8 cellular contexts compared by ENCODE assay signal in genomic region chr14:60248697-60249314, GRCh38. TPM values are rescaled to one million over a fixed set of nuclear protein-coding genes. Genes with fewer than 3 reads are reported as not detected.
DNase-seq lines count a peak whose midpoint lies in the region; ATAC-seq and TF ChIP-seq lines count a peak whose summit lies in the region.

TSS of gene PPM1A (plus strand) at chr14:60249221. CDS start at chr14:60282704, 33,483 bp downstream.

- peak within 1 kb of the TSS; percentile 99 for H3K27ac ChIP-seq in neural cell (ENCODE audit: low read length)

- TF ChIP-seq EP300 in neural cell (conservative IDR thresholded peaks at IDR 0.05; ENCODE audit: poor library complexity, severe bottlenecking), result peak; percentile 77

- H3K27ac Mint-ChIP-seq in stimulated activated naive CD8-positive, alpha-beta T cell treated with anti-CD3 and anti-CD28 coated beads, Interleukin-15, amount 100 ng/mL, for 72 hours, result peak within 1 kb of the TSS; percentile 99 to 100

- ATAC-seq in stimulated activated naive CD8-positive, alpha-beta T cell treated with anti-CD3 and anti-CD28 coated beads, Interleukin-15, amount 100 ng/mL, for 72 hours, result peak; percentile 82

- TF ChIP-seq CTCF in fibroblast of villous mesenchyme (IDR thresholded peaks at IDR 0.05; ENCODE audit: insufficient read depth, low read depth, low read length), result no peak
- no peak for TF ChIP-seq CTCF in neural cell (IDR thresholded peaks at IDR 0.05; ENCODE audit: poor library complexity, severe bottlenecking)

- peaks cover 54% of the 10 kb centered on the region for H3K4me1 Mint-ChIP-seq in stimulated activated naive CD8-positive, alpha-beta T cell treated with anti-CD3 and anti-CD28 coated beads, Interleukin-15, amount 100 ng/mL, for 72 hours

- H3F3A ChIP-seq in neural cell (ENCODE audit: insufficient read depth, low read length, poor library complexity, severe bottlenecking), result peaks cover 7% of the 10 kb centered on the region

- H3K9ac ChIP-seq in ES-I3 (ENCODE audit: low read depth, low read length) (peak within 1 kb of the TSS; percentile 97), neural cell (ENCODE audit: low read length) (peak within 1 kb of the TSS; percentile 99)

- H3K9me3 Mint-ChIP-seq in stimulated activated naive CD8-positive, alpha-beta T cell treated with anti-CD3 and anti-CD28 coated beads, Interleukin-15, amount 100 ng/mL, for 72 hours, result no peaks in the 10 kb centered on the region

- H3K27me3 Mint-ChIP-seq in stimulated activated naive CD8-positive, alpha-beta T cell treated with anti-CD3 and anti-CD28 coated beads, Interleukin-15, amount 100 ng/mL, for 72 hours, result no peaks in the 10 kb centered on the region

- no peaks in the 10 kb centered on the region for H4K20me1 ChIP-seq in neural cell (ENCODE audit: insufficient read depth)

- peak; percentile 19 for TF ChIP-seq RAD21 in neural cell (conservative IDR thresholded peaks at IDR 0.05)

- in situ Hi-C loops in HAP-1 (cut with MboI; ENCODE audit: low sequenced_read_pairs), result no loop called here

- peak within 1 kb of the TSS; percentile 91 for H3K4me2 ChIP-seq in neural cell (ENCODE audit: low read length)

- peak within 1 kb of the TSS; percentile 92 to 97 for H3K4me3 Mint-ChIP-seq in stimulated activated naive CD8-positive, alpha-beta T cell treated with anti-CD3 and anti-CD28 coated beads, Interleukin-15, amount 100 ng/mL, for 72 hours

- H3K9me3 ChIP-seq in ES-I3 (ENCODE audit: control insufficient read depth, insufficient read depth, low read length) (no peaks in the 10 kb centered on the region), HAP-1 (no peaks in the 10 kb centered on the region), MG63 (no peaks in the 10 kb centered on the region), neural cell (ENCODE audit: low read length) (no peaks in the 10 kb centered on the region)

- DNase-seq in HAP-1 (ENCODE audit: low spot score in 2 of 2), result peak; percentile 92 to 96
- peak; percentile 90 for DNase-seq in MG63
- DNase-seq in SIG-M5 (lab: John Stamatoyannopoulos, UW), result peak; percentile 61
- DNase-seq in activated gamma-delta T cell (lab: John Stamatoyannopoulos, UW), result peak; percentile 95
- DNase-seq in fibroblast of villous mesenchyme (ENCODE audit: low read depth), result peak; percentile 96
- peak; percentile 92 to 94 for DNase-seq in stimulated activated naive CD8-positive, alpha-beta T cell treated with anti-CD3 and anti-CD28 coated beads, Interleukin-15, amount 100 ng/mL, for 72 hours

- peak within 1 kb of the TSS; percentile 76 for H2AFZ ChIP-seq in neural cell (ENCODE audit: low read depth, low read length)

- no peaks in the 10 kb centered on the region for H3K27me3 ChIP-seq in HAP-1 (ENCODE audit: low read depth)
- no peaks in the 10 kb centered on the region for H3K27me3 ChIP-seq in MG63
- no peaks in the 10 kb centered on the region for H3K27me3 ChIP-seq in neural cell (ENCODE audit: insufficient read depth, low read depth, low read length)

- peaks cover 39% of the 10 kb centered on the region for H3K79me2 ChIP-seq in neural cell (replicated peaks; ENCODE audit: insufficient read depth, low read length)

- H3K4me3 ChIP-seq in HAP-1, result peak within 1 kb of the TSS; percentile 51
- peak within 1 kb of the TSS; percentile 63 for H3K4me3 ChIP-seq in MG63
- H3K4me3 ChIP-seq in fibroblast of villous mesenchyme (ENCODE audit: low read depth, low read length), result peak within 1 kb of the TSS; percentile 81
- H3K4me3 ChIP-seq in neural cell (ENCODE audit: low read length), result peak within 1 kb of the TSS; percentile 83

- H3K36me3 ChIP-seq in ES-I3 (ENCODE audit: insufficient read depth, low read length), result no peaks in the 10 kb centered on the region
- no peaks in the 10 kb centered on the region for H3K36me3 ChIP-seq in HAP-1 (replicated peaks)
- no peaks in the 10 kb centered on the region for H3K36me3 ChIP-seq in MG63
- H3K36me3 ChIP-seq in neural cell (ENCODE audit: insufficient read depth, low read length), result no peaks in the 10 kb centered on the region

- H3K9me2 ChIP-seq in neural cell (ENCODE audit: insufficient read depth, low read length), result no peaks in the 10 kb centered on the region

- peaks cover 18% of the 10 kb centered on the region; the same call in 1 of the 2 replicates for H3K4me1 ChIP-seq in ES-I3 (ENCODE audit: insufficient read depth, low read length)
- H3K4me1 ChIP-seq in HAP-1, result peaks cover 39% of the 10 kb centered on the region

TF ChIP-seq in neural cell, 6 proteins besides CTCF, POLR2A, EP300 and RAD21:
- peak; percentile 75 for TF ChIP-seq REST (IDR thresholded peaks at IDR 0.05; ENCODE audit: borderline replicate concordance)
- no peak for TF ChIP-seq MXI1 (conservative IDR thresholded peaks at IDR 0.05; ENCODE audit: poor library complexity, severe bottlenecking)
- no peak for TF ChIP-seq EZH2 (IDR thresholded peaks at IDR 0.05; ENCODE audit: borderline replicate concordance, insufficient read depth, low read length, poor library complexity, severe bottlenecking)
- peak; percentile 98 for TF ChIP-seq POLR2AphosphoS5 (IDR thresholded peaks at IDR 0.05)
- peak; percentile 21 for TF ChIP-seq SMC3 (conservative IDR thresholded peaks at IDR 0.05; ENCODE audit: poor library complexity)

RNA-seq across cellular contexts. Expression of gene PPM1A, which starts in this region (rescaled TPM):
- 16.0 and 32.5 TPM in 2 replicates for total RNA-seq in MG63 (2014; rRNA removed; shearing (Covaris generic); ENCODE audit: low replicate concordance)
- 20.6 and 22.5 TPM in 2 replicates for total RNA-seq in fibroblast of villous mesenchyme
- 49.6 and 52.1 TPM in 2 replicates for polyA plus RNA-seq in neural cell
- polyA minus RNA-seq in neural cell, result 119 and 137 TPM in 2 replicates

Comparison
In these comparisons a context has a peak if more than half of its experiments do, and no peak if none do; other contexts are left out.
1. Peak in every context shown above with its lines: DNase-seq, ATAC-seq, H3K4me3 ChIP-seq and H3K27ac ChIP-seq.